Comparison of ENCODE assay signal across 1 cellular context in genomic region chr19:13847033-13847899, GRCh38.
A peak's percentile ranks its signal among the peaks of the same experiment; 100 is the strongest.
TF ChIP-seq lines count a peak whose summit lies in the region.

No MANE protein-coding gene starts in this region.

TF ChIP-seq in HepG2, 621 proteins besides CTCF, POLR2A, EP300 and RAD21 (continues in another document):
- TF ChIP-seq MLX (CRISPR knock-in tag; IDR thresholded peaks at IDR 0.05) = no peak; the same call in 1 of the 2 replicates
- TF ChIP-seq ZFP91 (CRISPR knock-in tag; IDR thresholded peaks at IDR 0.05; ENCODE audit: borderline replicate concordance) = peak; percentile 2; the same call in 1 of the 2 replicates
- TF ChIP-seq ZKSCAN8 (CRISPR knock-in tag; IDR thresholded peaks at IDR 0.05; ENCODE audit: borderline replicate concordance) = no peak
- peak; percentile 16 for TF ChIP-seq SRSF1 (optimal IDR thresholded peaks at IDR 0.05; ENCODE audit: low read depth, low read length)
- TF ChIP-seq GLI4 (CRISPR knock-in tag; IDR thresholded peaks at IDR 0.05; ENCODE audit: borderline replicate concordance) = no peak
- no peak; the same call in 1 of the 2 replicates for TF ChIP-seq ZBTB43 (CRISPR knock-in tag; conservative IDR thresholded peaks at IDR 0.05)
- TF ChIP-seq XRCC5 (optimal IDR thresholded peaks at IDR 0.05; ENCODE audit: low read length) = peak; percentile 59
- peak; percentile 38 for TF ChIP-seq MAX (IDR thresholded peaks at IDR 0.05)
- TF ChIP-seq RXRB (CRISPR knock-in tag; IDR thresholded peaks at IDR 0.05; ENCODE audit: borderline replicate concordance) = peak; percentile 55
- no peak for TF ChIP-seq ZNF501 (CRISPR knock-in tag; IDR thresholded peaks at IDR 0.05)
- peak; percentile 23; the same call in 1 of the 2 replicates for TF ChIP-seq IKZF5 (CRISPR knock-in tag; IDR thresholded peaks at IDR 0.05)
- no peak for TF ChIP-seq SIX1 (CRISPR knock-in tag; IDR thresholded peaks at IDR 0.05; ENCODE audit: borderline replicate concordance)
- TF ChIP-seq ZNF136 (CRISPR knock-in tag; IDR thresholded peaks at IDR 0.05; ENCODE audit: low read depth) = no peak
- TF ChIP-seq NR2F6 (IDR thresholded peaks at IDR 0.05) = 0 out of 2 replicates have a peak, but pooled peaks have one; percentile 52
- TF ChIP-seq NR2F6 (CRISPR knock-in tag; IDR thresholded peaks at IDR 0.05) = no peak; the same call in 1 of the 2 replicates
- TF ChIP-seq ZBTB40 (IDR thresholded peaks at IDR 0.05) = no peak
- TF ChIP-seq ZBTB40 (CRISPR knock-in tag; IDR thresholded peaks at IDR 0.05) = no peak
- TF ChIP-seq KDM2A (CRISPR knock-in tag; IDR thresholded peaks at IDR 0.05; ENCODE audit: borderline replicate concordance, low read depth) = peak; percentile 81; the same call in 1 of the 2 replicates
- no peak for TF ChIP-seq HOXA7 (CRISPR knock-in tag; IDR thresholded peaks at IDR 0.05)
- TF ChIP-seq HOXA3 (CRISPR knock-in tag; IDR thresholded peaks at IDR 0.05) = peak; percentile 54; the same call in 1 of the 2 replicates
- TF ChIP-seq FOXA3 (CRISPR knock-in tag; IDR thresholded peaks at IDR 0.05) = no peak; the same call in 1 of the 2 replicates
- TF ChIP-seq NFKBIZ (CRISPR knock-in tag; IDR thresholded peaks at IDR 0.05) = no peak
- peak; percentile 88 for TF ChIP-seq RBFOX2 (IDR thresholded peaks at IDR 0.05; ENCODE audit: low read depth, low read length)
- peak; percentile 4; the same call in 1 of the 2 replicates for TF ChIP-seq SOX5 (CRISPR knock-in tag; IDR thresholded peaks at IDR 0.05; ENCODE audit: borderline replicate concordance)
- TF ChIP-seq MAFG (CRISPR knock-in tag; IDR thresholded peaks at IDR 0.05) = no peak
- no peak for TF ChIP-seq FUBP1 (CRISPR knock-in tag; IDR thresholded peaks at IDR 0.05; ENCODE audit: borderline replicate concordance)
- no peak; the same call in 1 of the 2 replicates for TF ChIP-seq HOXD1 (CRISPR knock-in tag; IDR thresholded peaks at IDR 0.05)
- peak; percentile 64 for TF ChIP-seq TEAD3 (CRISPR knock-in tag; optimal IDR thresholded peaks at IDR 0.05; ENCODE audit: borderline replicate concordance)
- TF ChIP-seq CHD4 (IDR thresholded peaks at IDR 0.05; ENCODE audit: borderline replicate concordance, low read length) = peak; percentile 75; the same call in 1 of the 2 replicates
- TF ChIP-seq DRAP1 (CRISPR knock-in tag; IDR thresholded peaks at IDR 0.05) = 0 out of 2 replicates have a peak, but pooled peaks have one; percentile 38
- no peak for TF ChIP-seq ATF4 (CRISPR knock-in tag; IDR thresholded peaks at IDR 0.05)
- no peak for TF ChIP-seq NONO (IDR thresholded peaks at IDR 0.05)
- TF ChIP-seq NONO (CRISPR knock-in tag; conservative IDR thresholded peaks at IDR 0.05) = no peak
- peak; percentile 37 for TF ChIP-seq HDAC1 (CRISPR knock-in tag; IDR thresholded peaks at IDR 0.05)
- peak; percentile 98 for TF ChIP-seq CREB1 (IDR thresholded peaks at IDR 0.05)
- TF ChIP-seq CREB1 (CRISPR knock-in tag; IDR thresholded peaks at IDR 0.05) = peak; percentile 91
- TF ChIP-seq TIGD3 (CRISPR knock-in tag; IDR thresholded peaks at IDR 0.05; ENCODE audit: borderline replicate concordance) = no peak
- TF ChIP-seq MIXL1 (CRISPR knock-in tag; IDR thresholded peaks at IDR 0.05) = no peak
- no peak for TF ChIP-seq SNRNP70 (IDR thresholded peaks at IDR 0.05; ENCODE audit: low read depth, low read length)
- TF ChIP-seq TFAP4 (IDR thresholded peaks at IDR 0.05; ENCODE audit: borderline replicate concordance, low read depth) = peak; percentile 74; the same call in 1 of the 2 replicates
- peak; percentile 50; the same call in 1 of the 2 replicates for TF ChIP-seq ZNF138 (CRISPR knock-in tag; IDR thresholded peaks at IDR 0.05; ENCODE audit: low read depth)
